Comparison of ENCODE assay signal across 2 cellular contexts in genomic region chr19:10852098-10852800, GRCh38.
A peak's percentile ranks its signal among the peaks of the same experiment; 100 is the strongest.
TF ChIP-seq lines count a peak whose summit lies in the region.

No MANE protein-coding gene starts in this region.

TF ChIP-seq in Ishikawa, 13 proteins besides CTCF, POLR2A, EP300 and RAD21:
- TF ChIP-seq NFIC (IDR thresholded peaks at IDR 0.05) = no peak
- peak; percentile 70 for TF ChIP-seq TEAD4 (IDR thresholded peaks at IDR 0.05)

TF ChIP-seq in K562, 482 proteins besides CTCF, POLR2A, EP300 and RAD21 (continues in another document):
- TF ChIP-seq, protein P1, sequence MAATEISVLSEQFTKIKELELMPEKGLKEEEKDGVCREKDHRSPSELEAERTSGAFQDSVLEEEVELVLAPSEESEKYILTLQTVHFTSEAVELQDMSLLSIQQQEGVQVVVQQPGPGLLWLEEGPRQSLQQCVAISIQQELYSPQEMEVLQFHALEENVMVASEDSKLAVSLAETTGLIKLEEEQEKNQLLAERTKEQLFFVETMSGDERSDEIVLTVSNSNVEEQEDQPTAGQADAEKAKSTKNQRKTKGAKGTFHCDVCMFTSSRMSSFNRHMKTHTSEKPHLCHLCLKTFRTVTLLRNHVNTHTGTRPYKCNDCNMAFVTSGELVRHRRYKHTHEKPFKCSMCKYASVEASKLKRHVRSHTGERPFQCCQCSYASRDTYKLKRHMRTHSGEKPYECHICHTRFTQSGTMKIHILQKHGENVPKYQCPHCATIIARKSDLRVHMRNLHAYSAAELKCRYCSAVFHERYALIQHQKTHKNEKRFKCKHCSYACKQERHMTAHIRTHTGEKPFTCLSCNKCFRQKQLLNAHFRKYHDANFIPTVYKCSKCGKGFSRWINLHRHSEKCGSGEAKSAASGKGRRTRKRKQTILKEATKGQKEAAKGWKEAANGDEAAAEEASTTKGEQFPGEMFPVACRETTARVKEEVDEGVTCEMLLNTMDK (IDR thresholded peaks at IDR 0.05; ENCODE audit: borderline replicate concordance, insufficient read depth, low read depth, low read length, poor library complexity, severe bottlenecking) = no peak
- TF ChIP-seq SUPT5H (IDR thresholded peaks at IDR 0.05) = no peak
- TF ChIP-seq ZNF384 (IDR thresholded peaks at IDR 0.05; ENCODE audit: low read depth, low read length) = peak; percentile 11; the same call in 1 of the 2 replicates
- no peak for TF ChIP-seq FOXP4 (CRISPR knock-in tag; IDR thresholded peaks at IDR 0.05; ENCODE audit: borderline replicate concordance)
- 0 out of 2 replicates have a peak, but pooled peaks have one; percentile 29 for TF ChIP-seq PTBP1 (IDR thresholded peaks at IDR 0.05; ENCODE audit: low read depth, low read length)
- no peak for TF ChIP-seq ELF2 (CRISPR knock-in tag; IDR thresholded peaks at IDR 0.05)
- TF ChIP-seq NONO (IDR thresholded peaks at IDR 0.05; ENCODE audit: low read depth in 2 of 2, low read length in 1 of 2) = no peak
- TF ChIP-seq, protein P2, sequence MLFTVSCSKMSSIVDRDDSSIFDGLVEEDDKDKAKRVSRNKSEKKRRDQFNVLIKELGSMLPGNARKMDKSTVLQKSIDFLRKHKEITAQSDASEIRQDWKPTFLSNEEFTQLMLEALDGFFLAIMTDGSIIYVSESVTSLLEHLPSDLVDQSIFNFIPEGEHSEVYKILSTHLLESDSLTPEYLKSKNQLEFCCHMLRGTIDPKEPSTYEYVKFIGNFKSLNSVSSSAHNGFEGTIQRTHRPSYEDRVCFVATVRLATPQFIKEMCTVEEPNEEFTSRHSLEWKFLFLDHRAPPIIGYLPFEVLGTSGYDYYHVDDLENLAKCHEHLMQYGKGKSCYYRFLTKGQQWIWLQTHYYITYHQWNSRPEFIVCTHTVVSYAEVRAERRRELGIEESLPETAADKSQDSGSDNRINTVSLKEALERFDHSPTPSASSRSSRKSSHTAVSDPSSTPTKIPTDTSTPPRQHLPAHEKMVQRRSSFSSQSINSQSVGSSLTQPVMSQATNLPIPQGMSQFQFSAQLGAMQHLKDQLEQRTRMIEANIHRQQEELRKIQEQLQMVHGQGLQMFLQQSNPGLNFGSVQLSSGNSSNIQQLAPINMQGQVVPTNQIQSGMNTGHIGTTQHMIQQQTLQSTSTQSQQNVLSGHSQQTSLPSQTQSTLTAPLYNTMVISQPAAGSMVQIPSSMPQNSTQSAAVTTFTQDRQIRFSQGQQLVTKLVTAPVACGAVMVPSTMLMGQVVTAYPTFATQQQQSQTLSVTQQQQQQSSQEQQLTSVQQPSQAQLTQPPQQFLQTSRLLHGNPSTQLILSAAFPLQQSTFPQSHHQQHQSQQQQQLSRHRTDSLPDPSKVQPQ (CRISPR knock-in tag; IDR thresholded peaks at IDR 0.05; ENCODE audit: borderline replicate concordance) = no peak
- no peak for TF ChIP-seq MAZ (CRISPR knock-in tag; conservative IDR thresholded peaks at IDR 0.05 in 1 of 2, IDR thresholded peaks at IDR 0.05 in 1 of 2)
- TF ChIP-seq ZNF280A (IDR thresholded peaks at IDR 0.05; ENCODE audit: low read depth, partially characterized antibody) = no peak
- no peak for TF ChIP-seq TRIM24 (IDR thresholded peaks at IDR 0.05)
- TF ChIP-seq ZNF586 (CRISPR knock-in tag; conservative IDR thresholded peaks at IDR 0.05) = no peak
- TF ChIP-seq ZNF3 (CRISPR knock-in tag; IDR thresholded peaks at IDR 0.05) = no peak
- no peak for TF ChIP-seq EWSR1 (IDR thresholded peaks at IDR 0.05; ENCODE audit: borderline replicate concordance, low read depth, partially characterized antibody)
- TF ChIP-seq ZBTB5 (IDR thresholded peaks at IDR 0.05) = no peak
- peak; percentile 57 for TF ChIP-seq RBM25 (IDR thresholded peaks at IDR 0.05; ENCODE audit: low read depth, low read length, severe bottlenecking)
- no peak for TF ChIP-seq CBFA2T3 (IDR thresholded peaks at IDR 0.05)
- no peak for TF ChIP-seq ELF1 (tag; IDR thresholded peaks at IDR 0.05)
- no peak for TF ChIP-seq MYNN (IDR thresholded peaks at IDR 0.05)
- TF ChIP-seq MYNN (CRISPR knock-in tag; IDR thresholded peaks at IDR 0.05) = no peak
- TF ChIP-seq TEAD4 (IDR thresholded peaks at IDR 0.05; ENCODE audit: low read length) = no peak
- TF ChIP-seq TEAD4 (CRISPR knock-in tag; IDR thresholded peaks at IDR 0.05; ENCODE audit: borderline replicate concordance) = no peak
- TF ChIP-seq ZNF212 (CRISPR knock-in tag; IDR thresholded peaks at IDR 0.05) = no peak
- TF ChIP-seq, protein P3, sequence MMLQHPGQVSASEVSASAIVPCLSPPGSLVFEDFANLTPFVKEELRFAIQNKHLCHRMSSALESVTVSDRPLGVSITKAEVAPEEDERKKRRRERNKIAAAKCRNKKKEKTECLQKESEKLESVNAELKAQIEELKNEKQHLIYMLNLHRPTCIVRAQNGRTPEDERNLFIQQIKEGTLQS (IDR thresholded peaks at IDR 0.05) = 0 out of 2 replicates have a peak, but pooled peaks have one; percentile 13
- TF ChIP-seq, protein P3 (CRISPR knock-in tag; conservative IDR thresholded peaks at IDR 0.05) = no peak
- TF ChIP-seq, protein P4, sequence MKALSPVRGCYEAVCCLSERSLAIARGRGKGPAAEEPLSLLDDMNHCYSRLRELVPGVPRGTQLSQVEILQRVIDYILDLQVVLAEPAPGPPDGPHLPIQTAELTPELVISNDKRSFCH (CRISPR knock-in tag; IDR thresholded peaks at IDR 0.05) = no peak
- TF ChIP-seq, protein P4 (tag; IDR thresholded peaks at IDR 0.05) = no peak
- TF ChIP-seq SFPQ (IDR thresholded peaks at IDR 0.05; ENCODE audit: low read depth, low read length) = no peak
- TF ChIP-seq, protein P5, sequence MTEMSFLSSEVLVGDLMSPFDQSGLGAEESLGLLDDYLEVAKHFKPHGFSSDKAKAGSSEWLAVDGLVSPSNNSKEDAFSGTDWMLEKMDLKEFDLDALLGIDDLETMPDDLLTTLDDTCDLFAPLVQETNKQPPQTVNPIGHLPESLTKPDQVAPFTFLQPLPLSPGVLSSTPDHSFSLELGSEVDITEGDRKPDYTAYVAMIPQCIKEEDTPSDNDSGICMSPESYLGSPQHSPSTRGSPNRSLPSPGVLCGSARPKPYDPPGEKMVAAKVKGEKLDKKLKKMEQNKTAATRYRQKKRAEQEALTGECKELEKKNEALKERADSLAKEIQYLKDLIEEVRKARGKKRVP (CRISPR knock-in tag; IDR thresholded peaks at IDR 0.05) = no peak
- TF ChIP-seq GABPB2 (CRISPR knock-in tag; conservative IDR thresholded peaks at IDR 0.05) = no peak
- no peak for TF ChIP-seq NFIX (CRISPR knock-in tag; IDR thresholded peaks at IDR 0.05; ENCODE audit: low read depth)
- no peak for TF ChIP-seq ZNF395 (CRISPR knock-in tag; IDR thresholded peaks at IDR 0.05)
- TF ChIP-seq E2F6 (IDR thresholded peaks at IDR 0.05; ENCODE audit: borderline replicate concordance in 1 of 2, extremely low read depth in 1 of 2, insufficient read depth in 1 of 2, insufficient read length in 1 of 2, low read depth in 1 of 2, low read length in 1 of 2, poor library complexity in 1 of 2, severe bottlenecking in 1 of 2) = no peak
- no peak for TF ChIP-seq PRPF4 (IDR thresholded peaks at IDR 0.05; ENCODE audit: insufficient read depth, low read depth, low read length, poor library complexity, severe bottlenecking)
- TF ChIP-seq ZNF311 (CRISPR knock-in tag; IDR thresholded peaks at IDR 0.05) = no peak
- TF ChIP-seq, protein P6, sequence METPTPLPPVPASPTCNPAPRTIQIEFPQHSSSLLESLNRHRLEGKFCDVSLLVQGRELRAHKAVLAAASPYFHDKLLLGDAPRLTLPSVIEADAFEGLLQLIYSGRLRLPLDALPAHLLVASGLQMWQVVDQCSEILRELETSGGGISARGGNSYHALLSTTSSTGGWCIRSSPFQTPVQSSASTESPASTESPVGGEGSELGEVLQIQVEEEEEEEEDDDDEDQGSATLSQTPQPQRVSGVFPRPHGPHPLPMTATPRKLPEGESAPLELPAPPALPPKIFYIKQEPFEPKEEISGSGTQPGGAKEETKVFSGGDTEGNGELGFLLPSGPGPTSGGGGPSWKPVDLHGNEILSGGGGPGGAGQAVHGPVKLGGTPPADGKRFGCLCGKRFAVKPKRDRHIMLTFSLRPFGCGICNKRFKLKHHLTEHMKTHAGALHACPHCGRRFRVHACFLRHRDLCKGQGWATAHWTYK (CRISPR knock-in tag; IDR thresholded peaks at IDR 0.05) = no peak
- TF ChIP-seq, protein P7, sequence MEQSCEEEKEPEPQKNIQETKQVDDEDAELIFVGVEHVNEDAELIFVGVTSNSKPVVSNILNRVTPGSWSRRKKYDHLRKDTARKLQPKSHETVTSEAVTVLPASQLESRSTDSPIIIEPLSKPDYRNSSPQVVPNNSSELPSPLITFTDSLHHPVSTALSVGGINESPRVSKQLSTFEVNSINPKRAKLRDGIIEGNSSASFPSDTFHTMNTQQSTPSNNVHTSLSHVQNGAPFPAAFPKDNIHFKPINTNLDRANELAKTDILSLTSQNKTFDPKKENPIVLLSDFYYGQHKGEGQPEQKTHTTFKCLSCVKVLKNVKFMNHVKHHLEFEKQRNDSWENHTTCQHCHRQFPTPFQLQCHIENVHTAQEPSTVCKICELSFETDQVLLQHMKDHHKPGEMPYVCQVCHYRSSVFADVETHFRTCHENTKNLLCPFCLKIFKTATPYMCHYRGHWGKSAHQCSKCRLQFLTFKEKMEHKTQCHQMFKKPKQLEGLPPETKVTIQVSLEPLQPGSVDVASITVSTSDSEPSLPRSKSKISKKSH (CRISPR knock-in tag; IDR thresholded peaks at IDR 0.05) = no peak
- no peak for TF ChIP-seq NUFIP1 (IDR thresholded peaks at IDR 0.05; ENCODE audit: partially characterized antibody)
- peak; percentile 94 for TF ChIP-seq ZFP36 (IDR thresholded peaks at IDR 0.05; ENCODE audit: low read depth, low read length, partially characterized antibody)
